ENCODE assay signal across 8 cellular contexts in genomic region chr4:128385683-128386304, GRCh38.
DNase-seq lines count a peak whose midpoint lies in the region; ATAC-seq, FAIRE-seq and TF ChIP-seq lines count a peak whose summit lies in the region.

No MANE protein-coding gene starts in this region.

- no peaks in the 10 kb centered on the region for H3K36me3 ChIP-seq in esophagus muscularis mucosa
- no peaks in the 10 kb centered on the region for H3K36me3 ChIP-seq in sigmoid colon
- H3K36me3 ChIP-seq in small intestine (ENCODE audit: control insufficient read depth in 2 of 2, insufficient read depth in 2 of 2, low read length in 2 of 2): no peaks in the 10 kb centered on the region

- TF ChIP-seq CTCF in esophagus muscularis mucosa (IDR thresholded peaks at IDR 0.05) (peak in 1 of 3 experiments; percentile 11), sigmoid colon (IDR thresholded peaks at IDR 0.05) (no peak)

- no peak for TF ChIP-seq POLR2A in esophagus muscularis mucosa (IDR thresholded peaks at IDR 0.05; ENCODE audit: low read depth)
- TF ChIP-seq POLR2A in sigmoid colon (IDR thresholded peaks at IDR 0.05): no peak

- H3K27ac ChIP-seq in esophagus muscularis mucosa (replicated peaks in 1 of 4) (peak overlapping the region; percentile 77 to 86 (median 82)), sigmoid colon (peak overlapping the region; percentile 82 to 88 (median 84)), small intestine (ENCODE audit: low read depth in 1 of 2, low read length in 1 of 2) (peak overlapping the region in 1 of 2 donors; percentile 58)

- H3K4me1 ChIP-seq in esophagus muscularis mucosa (peaks cover 38 to 73% (median 72%) of the 10 kb centered on the region in 4 donors), sigmoid colon (peaks cover 0 to 70% (median 67%) of the 10 kb centered on the region in 4 donors), small intestine (ENCODE audit: control insufficient read depth in 2 of 2, insufficient read depth in 1 of 2, low read depth in 1 of 2, low read length in 1 of 2) (no peaks in the 10 kb centered on the region)

- TF ChIP-seq EP300 in esophagus muscularis mucosa (IDR thresholded peaks at IDR 0.05): no peak
- no peak for TF ChIP-seq EP300 in sigmoid colon (IDR thresholded peaks at IDR 0.05)

- ATAC-seq in GM19023 (IDR thresholded peaks at IDR 0.05; ENCODE audit: unreplicated experiment) (peak; percentile 48), GM19035 (IDR thresholded peaks at IDR 0.05; ENCODE audit: unreplicated experiment) (no peak)

- 23% methylated on average over 3 of the region's 3 CpGs for whole genome bisulfite sequencing in esophagus muscularis mucosa
- 69 to 70% methylated on average over 3 of the region's 3 CpGs for WGBS in sigmoid colon, 2 donors
- 50 to 76% (median 75%) methylated on average over 3 of the region's 3 CpGs for WGBS in small intestine, 3 donors

- H3K9me3 ChIP-seq in esophagus muscularis mucosa (no peaks in the 10 kb centered on the region), sigmoid colon (no peaks in the 10 kb centered on the region), small intestine (ENCODE audit: control insufficient read depth, low read depth) (no peaks in the 10 kb centered on the region)

- no peaks in the 10 kb centered on the region for H3K27me3 ChIP-seq in esophagus muscularis mucosa
- H3K27me3 ChIP-seq in sigmoid colon: no peaks in the 10 kb centered on the region
- no peaks in the 10 kb centered on the region for H3K27me3 ChIP-seq in small intestine (ENCODE audit: control insufficient read depth in 2 of 2, insufficient read depth in 2 of 2, low read length in 2 of 2)

- H3K4me3 ChIP-seq in esophagus muscularis mucosa (peak overlapping the region in 1 of 4 donors; percentile 42), sigmoid colon (no peak overlapping the region), small intestine (ENCODE audit: low read depth in 1 of 2, low read length in 2 of 2) (no peak overlapping the region)

- intact Hi-C loops in esophagus muscularis mucosa (cut with DNase I) (loop anchor here (5.0 kb wide), 3 partner anchors 98 to 427 kb away; partner anchors contain the start of gene PGRMC2), sigmoid colon (cut with DNase I) (loop anchor here (2.0 to 5.0 kb wide), 9 partner anchors 39 to 707 kb away; partner anchors contain the start of genes LARP1B and SCLT1)

- no peak for FAIRE-seq in small intestine (lab: Jason Lieb, UNC)

- DNase-seq in NCI-H748 treated with DMSO at 0.1 percent for 48 hours (lab: John Stamatoyannopoulos, UW) (peak; percentile 89), esophagus muscularis mucosa (ENCODE audit: extremely low spot score) (no peak), sigmoid colon (no peak), small intestine (no peak), anterior cingulate cortex (lab: John Stamatoyannopoulos, UW) (no peak)
- DNase-seq in stimulated activated CD4-positive, alpha-beta T cell treated with anti-CD3 and anti-CD28 coated beads, Interleukin-4, amount 100 ng/mL, for 4 hours: no peak
